24 cellular contexts compared by ENCODE assay signal in the genomic region with DNA sequence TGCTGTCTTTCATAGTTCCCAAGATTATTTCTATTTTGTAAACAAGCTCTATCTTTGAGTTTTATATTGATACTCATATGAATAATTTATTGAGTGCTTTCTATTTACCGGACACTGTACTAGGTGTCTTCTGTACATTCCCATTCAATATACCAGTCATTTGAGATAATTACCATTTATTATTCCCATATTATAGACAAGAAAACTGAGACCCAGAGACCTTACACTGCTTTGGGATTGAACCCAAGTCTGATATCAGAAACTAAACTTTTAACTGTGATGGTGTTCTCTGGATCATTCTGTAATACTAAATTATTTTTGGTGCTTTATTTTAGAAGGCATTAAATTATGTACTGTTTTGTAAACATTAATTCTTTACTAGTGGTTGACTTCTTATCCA.
"Had no signal": no experiment of that assay in that cellular context is flagged by ENCODE, and none has a peak within 500 bp of the region (broad histone marks: within the 10 kb centered on the region; RNA-seq: fewer than 3 reads in every experiment).

No MANE protein-coding gene starts in this region.

- H2AFZ ChIP-seq: hepatocyte had no signal

- ATAC-seq: foreskin keratinocyte; gastroesophageal sphincter; heart left ventricle; left lung; left ventricle myocardium superior; lower lobe of right lung; naive thymus-derived CD4-positive, alpha-beta T cell had no signal

- H3K36me3 ChIP-seq: left lung, lower lobe of right lung had no signal

- H3K27ac Mint-ChIP-seq: naive thymus-derived CD4-positive, alpha-beta T cell had no signal

- H3K9me3 ChIP-seq: esophagus muscularis mucosa, gastroesophageal sphincter, left lung had no signal

- H3K4me3 ChIP-seq: coronary artery, dorsolateral prefrontal cortex, esophagus muscularis mucosa, gastroesophageal sphincter, heart left ventricle, hepatocyte, left lung, lower lobe of right lung had no signal

- FAIRE-seq: colon, endothelial cell of umbilical vein, frontal cortex, kidney had no signal

- H3K4me3 Mint-ChIP-seq: immature natural killer cell; naive thymus-derived CD4-positive, alpha-beta T cell had no signal

- H3K4me1 ChIP-seq: foreskin keratinocyte had no signal

- DNase-seq: dermis blood vessel endothelial cell; dorsolateral prefrontal cortex; effector CD4-positive, alpha-beta T cell; effector memory CD4-positive, alpha-beta T cell; foreskin keratinocyte; heart left ventricle; hypothalamus; immature natural killer cell; islet precursor cell; kidney; kidney glomerular epithelial cell; left lung; left ventricle myocardium superior; lower lobe of right lung; mesendoderm; midbrain; naive thymus-derived CD4-positive, alpha-beta T cell had no signal

- H3K9me3 Mint-ChIP-seq: immature natural killer cell had no signal

- H3K4me2 ChIP-seq: hepatocyte had no signal

- H3K27me3 ChIP-seq: dorsolateral prefrontal cortex, esophagus muscularis mucosa, foreskin keratinocyte, gastroesophageal sphincter, heart left ventricle, hepatocyte, left lung had no signal

- H3K27ac ChIP-seq: coronary artery, dorsolateral prefrontal cortex, esophagus muscularis mucosa, foreskin keratinocyte, gastroesophageal sphincter, heart left ventricle, hepatocyte, left lung, lower lobe of right lung had no signal
